1 cellular context compared by ENCODE assay signal in the genomic region with DNA sequence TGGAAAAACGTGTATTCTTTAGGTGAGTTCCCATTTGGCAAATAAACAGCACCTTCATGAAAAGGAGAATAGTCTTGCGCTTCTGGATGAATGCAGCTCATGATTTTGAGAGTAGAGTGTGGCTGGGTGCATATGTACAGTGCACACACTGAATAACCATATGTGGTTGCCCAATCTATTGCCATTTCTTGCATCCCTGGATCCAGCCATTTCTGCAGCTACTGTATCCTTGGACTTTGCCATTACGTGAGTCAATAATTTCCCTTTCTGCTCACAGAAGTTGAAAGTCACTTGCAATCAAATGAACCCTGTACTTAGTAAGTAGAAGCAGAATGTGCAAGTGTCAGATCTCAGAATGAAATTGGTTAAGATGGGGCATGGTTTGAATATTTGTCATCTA.
TF ChIP-seq lines count a peak whose summit lies in the region.

No MANE protein-coding gene starts in this region.

TF ChIP-seq in HepG2, 621 proteins besides CTCF, POLR2A, EP300 and RAD21 (continued from another document and continues in another):
- TF ChIP-seq, protein P1, sequence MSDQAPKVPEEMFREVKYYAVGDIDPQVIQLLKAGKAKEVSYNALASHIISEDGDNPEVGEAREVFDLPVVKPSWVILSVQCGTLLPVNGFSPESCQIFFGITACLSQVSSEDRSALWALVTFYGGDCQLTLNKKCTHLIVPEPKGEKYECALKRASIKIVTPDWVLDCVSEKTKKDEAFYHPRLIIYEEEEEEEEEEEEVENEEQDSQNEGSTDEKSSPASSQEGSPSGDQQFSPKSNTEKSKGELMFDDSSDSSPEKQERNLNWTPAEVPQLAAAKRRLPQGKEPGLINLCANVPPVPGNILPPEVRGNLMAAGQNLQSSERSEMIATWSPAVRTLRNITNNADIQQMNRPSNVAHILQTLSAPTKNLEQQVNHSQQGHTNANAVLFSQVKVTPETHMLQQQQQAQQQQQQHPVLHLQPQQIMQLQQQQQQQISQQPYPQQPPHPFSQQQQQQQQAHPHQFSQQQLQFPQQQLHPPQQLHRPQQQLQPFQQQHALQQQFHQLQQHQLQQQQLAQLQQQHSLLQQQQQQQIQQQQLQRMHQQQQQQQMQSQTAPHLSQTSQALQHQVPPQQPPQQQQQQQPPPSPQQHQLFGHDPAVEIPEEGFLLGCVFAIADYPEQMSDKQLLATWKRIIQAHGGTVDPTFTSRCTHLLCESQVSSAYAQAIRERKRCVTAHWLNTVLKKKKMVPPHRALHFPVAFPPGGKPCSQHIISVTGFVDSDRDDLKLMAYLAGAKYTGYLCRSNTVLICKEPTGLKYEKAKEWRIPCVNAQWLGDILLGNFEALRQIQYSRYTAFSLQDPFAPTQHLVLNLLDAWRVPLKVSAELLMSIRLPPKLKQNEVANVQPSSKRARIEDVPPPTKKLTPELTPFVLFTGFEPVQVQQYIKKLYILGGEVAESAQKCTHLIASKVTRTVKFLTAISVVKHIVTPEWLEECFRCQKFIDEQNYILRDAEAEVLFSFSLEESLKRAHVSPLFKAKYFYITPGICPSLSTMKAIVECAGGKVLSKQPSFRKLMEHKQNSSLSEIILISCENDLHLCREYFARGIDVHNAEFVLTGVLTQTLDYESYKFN (CRISPR knock-in tag; conservative IDR thresholded peaks at IDR 0.05) = peak; percentile 72
- TF ChIP-seq ZBTB8A (CRISPR knock-in tag; IDR thresholded peaks at IDR 0.05; ENCODE audit: borderline replicate concordance, low read depth) (no peak), ZNF333 (CRISPR knock-in tag; IDR thresholded peaks at IDR 0.05; ENCODE audit: borderline replicate concordance) (no peak), NFRKB (IDR thresholded peaks at IDR 0.05) (no peak), MYC (CRISPR knock-in tag; IDR thresholded peaks at IDR 0.05; ENCODE audit: borderline replicate concordance) (no peak), FLYWCH1 (CRISPR knock-in tag; IDR thresholded peaks at IDR 0.05) (no peak), ZNF746 (CRISPR knock-in tag; IDR thresholded peaks at IDR 0.05) (no peak), ZNF879 (CRISPR knock-in tag; IDR thresholded peaks at IDR 0.05) (no peak), MTF2 (CRISPR knock-in tag; IDR thresholded peaks at IDR 0.05; ENCODE audit: borderline replicate concordance) (no peak), WIZ (CRISPR knock-in tag; IDR thresholded peaks at IDR 0.05) (peak; percentile 87; the same call in 1 of the 2 replicates), SOX13 (IDR thresholded peaks at IDR 0.05) (no peak), SOX13 (CRISPR knock-in tag; conservative IDR thresholded peaks at IDR 0.05 in 1 of 2, IDR thresholded peaks at IDR 0.05 in 1 of 2) (peak in 1 of 2 experiments; percentile 19; a peak in 2 of 4 replicates), ZNF441 (CRISPR knock-in tag; IDR thresholded peaks at IDR 0.05; ENCODE audit: borderline replicate concordance) (peak; percentile 34; the same call in 1 of the 2 replicates), SMC3 (IDR thresholded peaks at IDR 0.05; ENCODE audit: low read length) (0 out of 2 replicates have a peak, but pooled peaks have one; percentile 11), ZNF83 (CRISPR knock-in tag; IDR thresholded peaks at IDR 0.05; ENCODE audit: borderline replicate concordance) (no peak), HHEX (CRISPR knock-in tag; IDR thresholded peaks at IDR 0.05) (peak; percentile 21; the same call in 1 of the 2 replicates), SMAD1 (CRISPR knock-in tag; IDR thresholded peaks at IDR 0.05; ENCODE audit: borderline replicate concordance, low read depth) (no peak), ZNF543 (CRISPR knock-in tag; IDR thresholded peaks at IDR 0.05) (no peak), HDAC2 (CRISPR knock-in tag; IDR thresholded peaks at IDR 0.05) (peak; percentile 41; the same call in 1 of the 2 replicates)
- TF ChIP-seq, protein P2, sequence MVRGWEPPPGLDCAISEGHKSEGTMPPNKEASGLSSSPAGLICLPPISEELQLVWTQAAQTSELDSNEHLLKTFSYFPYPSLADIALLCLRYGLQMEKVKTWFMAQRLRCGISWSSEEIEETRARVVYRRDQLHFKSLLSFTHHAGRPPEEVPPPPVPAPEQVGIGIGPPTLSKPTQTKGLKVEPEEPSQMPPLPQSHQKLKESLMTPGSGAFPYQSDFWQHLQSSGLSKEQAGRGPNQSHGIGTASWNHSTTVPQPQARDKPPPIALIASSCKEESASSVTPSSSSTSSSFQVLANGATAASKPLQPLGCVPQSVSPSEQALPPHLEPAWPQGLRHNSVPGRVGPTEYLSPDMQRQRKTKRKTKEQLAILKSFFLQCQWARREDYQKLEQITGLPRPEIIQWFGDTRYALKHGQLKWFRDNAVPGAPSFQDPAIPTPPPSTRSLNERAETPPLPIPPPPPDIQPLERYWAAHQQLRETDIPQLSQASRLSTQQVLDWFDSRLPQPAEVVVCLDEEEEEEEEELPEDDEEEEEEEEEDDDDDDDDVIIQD (CRISPR knock-in tag; IDR thresholded peaks at IDR 0.05; ENCODE audit: low read depth) = peak; percentile 61; the same call in 1 of the 2 replicates
- TF ChIP-seq, protein P3, sequence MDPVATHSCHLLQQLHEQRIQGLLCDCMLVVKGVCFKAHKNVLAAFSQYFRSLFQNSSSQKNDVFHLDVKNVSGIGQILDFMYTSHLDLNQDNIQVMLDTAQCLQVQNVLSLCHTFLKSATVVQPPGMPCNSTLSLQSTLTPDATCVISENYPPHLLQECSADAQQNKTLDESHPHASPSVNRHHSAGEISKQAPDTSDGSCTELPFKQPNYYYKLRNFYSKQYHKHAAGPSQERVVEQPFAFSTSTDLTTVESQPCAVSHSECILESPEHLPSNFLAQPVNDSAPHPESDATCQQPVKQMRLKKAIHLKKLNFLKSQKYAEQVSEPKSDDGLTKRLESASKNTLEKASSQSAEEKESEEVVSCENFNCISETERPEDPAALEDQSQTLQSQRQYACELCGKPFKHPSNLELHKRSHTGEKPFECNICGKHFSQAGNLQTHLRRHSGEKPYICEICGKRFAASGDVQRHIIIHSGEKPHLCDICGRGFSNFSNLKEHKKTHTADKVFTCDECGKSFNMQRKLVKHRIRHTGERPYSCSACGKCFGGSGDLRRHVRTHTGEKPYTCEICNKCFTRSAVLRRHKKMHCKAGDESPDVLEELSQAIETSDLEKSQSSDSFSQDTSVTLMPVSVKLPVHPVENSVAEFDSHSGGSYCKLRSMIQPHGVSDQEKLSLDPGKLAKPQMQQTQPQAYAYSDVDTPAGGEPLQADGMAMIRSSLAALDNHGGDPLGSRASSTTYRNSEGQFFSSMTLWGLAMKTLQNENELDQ (CRISPR knock-in tag; IDR thresholded peaks at IDR 0.05; ENCODE audit: borderline replicate concordance) = no peak
- TF ChIP-seq, protein P4, sequence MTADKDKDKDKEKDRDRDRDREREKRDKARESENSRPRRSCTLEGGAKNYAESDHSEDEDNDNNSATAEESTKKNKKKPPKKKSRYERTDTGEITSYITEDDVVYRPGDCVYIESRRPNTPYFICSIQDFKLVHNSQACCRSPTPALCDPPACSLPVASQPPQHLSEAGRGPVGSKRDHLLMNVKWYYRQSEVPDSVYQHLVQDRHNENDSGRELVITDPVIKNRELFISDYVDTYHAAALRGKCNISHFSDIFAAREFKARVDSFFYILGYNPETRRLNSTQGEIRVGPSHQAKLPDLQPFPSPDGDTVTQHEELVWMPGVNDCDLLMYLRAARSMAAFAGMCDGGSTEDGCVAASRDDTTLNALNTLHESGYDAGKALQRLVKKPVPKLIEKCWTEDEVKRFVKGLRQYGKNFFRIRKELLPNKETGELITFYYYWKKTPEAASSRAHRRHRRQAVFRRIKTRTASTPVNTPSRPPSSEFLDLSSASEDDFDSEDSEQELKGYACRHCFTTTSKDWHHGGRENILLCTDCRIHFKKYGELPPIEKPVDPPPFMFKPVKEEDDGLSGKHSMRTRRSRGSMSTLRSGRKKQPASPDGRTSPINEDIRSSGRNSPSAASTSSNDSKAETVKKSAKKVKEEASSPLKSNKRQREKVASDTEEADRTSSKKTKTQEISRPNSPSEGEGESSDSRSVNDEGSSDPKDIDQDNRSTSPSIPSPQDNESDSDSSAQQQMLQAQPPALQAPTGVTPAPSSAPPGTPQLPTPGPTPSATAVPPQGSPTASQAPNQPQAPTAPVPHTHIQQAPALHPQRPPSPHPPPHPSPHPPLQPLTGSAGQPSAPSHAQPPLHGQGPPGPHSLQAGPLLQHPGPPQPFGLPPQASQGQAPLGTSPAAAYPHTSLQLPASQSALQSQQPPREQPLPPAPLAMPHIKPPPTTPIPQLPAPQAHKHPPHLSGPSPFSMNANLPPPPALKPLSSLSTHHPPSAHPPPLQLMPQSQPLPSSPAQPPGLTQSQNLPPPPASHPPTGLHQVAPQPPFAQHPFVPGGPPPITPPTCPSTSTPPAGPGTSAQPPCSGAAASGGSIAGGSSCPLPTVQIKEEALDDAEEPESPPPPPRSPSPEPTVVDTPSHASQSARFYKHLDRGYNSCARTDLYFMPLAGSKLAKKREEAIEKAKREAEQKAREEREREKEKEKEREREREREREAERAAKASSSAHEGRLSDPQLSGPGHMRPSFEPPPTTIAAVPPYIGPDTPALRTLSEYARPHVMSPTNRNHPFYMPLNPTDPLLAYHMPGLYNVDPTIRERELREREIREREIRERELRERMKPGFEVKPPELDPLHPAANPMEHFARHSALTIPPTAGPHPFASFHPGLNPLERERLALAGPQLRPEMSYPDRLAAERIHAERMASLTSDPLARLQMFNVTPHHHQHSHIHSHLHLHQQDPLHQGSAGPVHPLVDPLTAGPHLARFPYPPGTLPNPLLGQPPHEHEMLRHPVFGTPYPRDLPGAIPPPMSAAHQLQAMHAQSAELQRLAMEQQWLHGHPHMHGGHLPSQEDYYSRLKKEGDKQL (CRISPR knock-in tag; IDR thresholded peaks at IDR 0.05; ENCODE audit: low read depth) = 0 out of 2 replicates have a peak, but pooled peaks have one; percentile 17
- TF ChIP-seq, protein P5, sequence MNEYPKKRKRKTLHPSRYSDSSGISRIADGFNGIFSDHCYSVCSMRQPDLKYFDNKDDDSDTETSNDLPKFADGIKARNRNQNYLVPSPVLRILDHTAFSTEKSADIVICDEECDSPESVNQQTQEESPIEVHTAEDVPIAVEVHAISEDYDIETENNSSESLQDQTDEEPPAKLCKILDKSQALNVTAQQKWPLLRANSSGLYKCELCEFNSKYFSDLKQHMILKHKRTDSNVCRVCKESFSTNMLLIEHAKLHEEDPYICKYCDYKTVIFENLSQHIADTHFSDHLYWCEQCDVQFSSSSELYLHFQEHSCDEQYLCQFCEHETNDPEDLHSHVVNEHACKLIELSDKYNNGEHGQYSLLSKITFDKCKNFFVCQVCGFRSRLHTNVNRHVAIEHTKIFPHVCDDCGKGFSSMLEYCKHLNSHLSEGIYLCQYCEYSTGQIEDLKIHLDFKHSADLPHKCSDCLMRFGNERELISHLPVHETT (CRISPR knock-in tag; conservative IDR thresholded peaks at IDR 0.05) = no peak
- TF ChIP-seq, protein P6, sequence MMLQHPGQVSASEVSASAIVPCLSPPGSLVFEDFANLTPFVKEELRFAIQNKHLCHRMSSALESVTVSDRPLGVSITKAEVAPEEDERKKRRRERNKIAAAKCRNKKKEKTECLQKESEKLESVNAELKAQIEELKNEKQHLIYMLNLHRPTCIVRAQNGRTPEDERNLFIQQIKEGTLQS (CRISPR knock-in tag; IDR thresholded peaks at IDR 0.05) = no peak
- TF ChIP-seq, protein P7, sequence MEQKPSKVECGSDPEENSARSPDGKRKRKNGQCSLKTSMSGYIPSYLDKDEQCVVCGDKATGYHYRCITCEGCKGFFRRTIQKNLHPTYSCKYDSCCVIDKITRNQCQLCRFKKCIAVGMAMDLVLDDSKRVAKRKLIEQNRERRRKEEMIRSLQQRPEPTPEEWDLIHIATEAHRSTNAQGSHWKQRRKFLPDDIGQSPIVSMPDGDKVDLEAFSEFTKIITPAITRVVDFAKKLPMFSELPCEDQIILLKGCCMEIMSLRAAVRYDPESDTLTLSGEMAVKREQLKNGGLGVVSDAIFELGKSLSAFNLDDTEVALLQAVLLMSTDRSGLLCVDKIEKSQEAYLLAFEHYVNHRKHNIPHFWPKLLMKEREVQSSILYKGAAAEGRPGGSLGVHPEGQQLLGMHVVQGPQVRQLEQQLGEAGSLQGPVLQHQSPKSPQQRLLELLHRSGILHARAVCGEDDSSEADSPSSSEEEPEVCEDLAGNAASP (CRISPR knock-in tag; IDR thresholded peaks at IDR 0.05; ENCODE audit: borderline replicate concordance) = no peak
- TF ChIP-seq, protein P8, sequence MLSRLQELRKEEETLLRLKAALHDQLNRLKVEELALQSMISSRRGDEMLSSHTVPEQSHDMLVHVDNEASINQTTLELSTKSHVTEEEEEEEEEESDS (CRISPR knock-in tag; IDR thresholded peaks at IDR 0.05; ENCODE audit: borderline replicate concordance) = no peak
- TF ChIP-seq, protein P9, sequence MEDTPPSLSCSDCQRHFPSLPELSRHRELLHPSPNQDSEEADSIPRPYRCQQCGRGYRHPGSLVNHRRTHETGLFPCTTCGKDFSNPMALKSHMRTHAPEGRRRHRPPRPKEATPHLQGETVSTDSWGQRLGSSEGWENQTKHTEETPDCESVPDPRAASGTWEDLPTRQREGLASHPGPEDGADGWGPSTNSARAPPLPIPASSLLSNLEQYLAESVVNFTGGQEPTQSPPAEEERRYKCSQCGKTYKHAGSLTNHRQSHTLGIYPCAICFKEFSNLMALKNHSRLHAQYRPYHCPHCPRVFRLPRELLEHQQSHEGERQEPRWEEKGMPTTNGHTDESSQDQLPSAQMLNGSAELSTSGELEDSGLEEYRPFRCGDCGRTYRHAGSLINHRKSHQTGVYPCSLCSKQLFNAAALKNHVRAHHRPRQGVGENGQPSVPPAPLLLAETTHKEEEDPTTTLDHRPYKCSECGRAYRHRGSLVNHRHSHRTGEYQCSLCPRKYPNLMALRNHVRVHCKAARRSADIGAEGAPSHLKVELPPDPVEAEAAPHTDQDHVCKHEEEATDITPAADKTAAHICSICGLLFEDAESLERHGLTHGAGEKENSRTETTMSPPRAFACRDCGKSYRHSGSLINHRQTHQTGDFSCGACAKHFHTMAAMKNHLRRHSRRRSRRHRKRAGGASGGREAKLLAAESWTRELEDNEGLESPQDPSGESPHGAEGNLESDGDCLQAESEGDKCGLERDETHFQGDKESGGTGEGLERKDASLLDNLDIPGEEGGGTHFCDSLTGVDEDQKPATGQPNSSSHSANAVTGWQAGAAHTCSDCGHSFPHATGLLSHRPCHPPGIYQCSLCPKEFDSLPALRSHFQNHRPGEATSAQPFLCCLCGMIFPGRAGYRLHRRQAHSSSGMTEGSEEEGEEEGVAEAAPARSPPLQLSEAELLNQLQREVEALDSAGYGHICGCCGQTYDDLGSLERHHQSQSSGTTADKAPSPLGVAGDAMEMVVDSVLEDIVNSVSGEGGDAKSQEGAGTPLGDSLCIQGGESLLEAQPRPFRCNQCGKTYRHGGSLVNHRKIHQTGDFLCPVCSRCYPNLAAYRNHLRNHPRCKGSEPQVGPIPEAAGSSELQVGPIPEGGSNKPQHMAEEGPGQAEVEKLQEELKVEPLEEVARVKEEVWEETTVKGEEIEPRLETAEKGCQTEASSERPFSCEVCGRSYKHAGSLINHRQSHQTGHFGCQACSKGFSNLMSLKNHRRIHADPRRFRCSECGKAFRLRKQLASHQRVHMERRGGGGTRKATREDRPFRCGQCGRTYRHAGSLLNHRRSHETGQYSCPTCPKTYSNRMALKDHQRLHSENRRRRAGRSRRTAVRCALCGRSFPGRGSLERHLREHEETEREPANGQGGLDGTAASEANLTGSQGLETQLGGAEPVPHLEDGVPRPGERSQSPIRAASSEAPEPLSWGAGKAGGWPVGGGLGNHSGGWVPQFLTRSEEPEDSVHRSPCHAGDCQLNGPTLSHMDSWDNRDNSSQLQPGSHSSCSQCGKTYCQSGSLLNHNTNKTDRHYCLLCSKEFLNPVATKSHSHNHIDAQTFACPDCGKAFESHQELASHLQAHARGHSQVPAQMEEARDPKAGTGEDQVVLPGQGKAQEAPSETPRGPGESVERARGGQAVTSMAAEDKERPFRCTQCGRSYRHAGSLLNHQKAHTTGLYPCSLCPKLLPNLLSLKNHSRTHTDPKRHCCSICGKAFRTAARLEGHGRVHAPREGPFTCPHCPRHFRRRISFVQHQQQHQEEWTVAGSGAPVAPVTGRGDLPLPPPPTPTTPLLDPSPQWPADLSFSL (CRISPR knock-in tag; IDR thresholded peaks at IDR 0.05) = no peak
